ENCODE assay signal across 10 cellular contexts in genomic region chr3:192188218-192188835, GRCh38.
DNase-seq lines count a peak whose midpoint lies in the region; ATAC-seq, FAIRE-seq and TF ChIP-seq lines count a peak whose summit lies in the region.
"Had no signal": no experiment of that assay in that cellular context is flagged by ENCODE, and none has a peak within 500 bp of the region (broad histone marks: within the 10 kb centered on the region; RNA-seq: fewer than 3 reads in every experiment).

No MANE protein-coding gene starts in this region.

- peaks cover 1% of the 10 kb centered on the region for H3K27me3 Mint-ChIP-seq in activated CD4-positive, alpha-beta memory T cell treated with anti-CD3 and anti-CD28 coated beads, Interleukin-2, amount 10 ng/mL, durations not matched to agents 7 days and 5 days
- H3K27me3 Mint-ChIP-seq: naive thymus-derived CD4-positive, alpha-beta T cell had no signal

- no peaks in the 10 kb centered on the region for H3K9me3 ChIP-seq in cardiac muscle cell (ENCODE audit: low read depth)

- H3K27me3 ChIP-seq in cardiac muscle cell = no peaks in the 10 kb centered on the region

- POLR2A ChIA-PET in activated CD4-positive, alpha-beta memory T cell treated with anti-CD3 and anti-CD28 coated beads, Interleukin-2, amount 10 ng/mL, durations not matched to agents 7 days and 5 days (lab: Charles Lee) = no interaction called here

- H3K4me3 ChIP-seq in cardiac muscle cell = no peak overlapping the region

- DNase-seq in Caki2 (ENCODE audit: low read depth) (peak; percentile 25), GM19239 (ENCODE audit: insufficient read length, low spot score) (peak; percentile 28), NCI-H446 treated with DMSO at 0.1 percent for 48 hours (lab: John Stamatoyannopoulos, UW) (peak; percentile 72), cardiac muscle cell (ENCODE audit: low read depth in 1 of 2, low spot score in 1 of 2) (peak; percentile 67 to 78), AG08396 (ENCODE audit: low spot score) (no peak)
- peak; percentile 42 for DNase-seq in activated CD4-positive, alpha-beta memory T cell treated with anti-CD3 and anti-CD28 coated beads, Interleukin-2, amount 10 ng/mL, durations not matched to agents 7 days and 5 days
- DNase-seq in stimulated activated CD4-positive, alpha-beta T cell treated with anti-CD3 and anti-CD28 coated beads, Interleukin-12 subunit alpha, Interleukin-12 subunit beta, amount 100 ng/mL, for 48 hours (ENCODE audit: low read depth in 2 of 3, low spot score in 1 of 3) = peak; percentile 3 to 30 (median 16)

- no peak overlapping the region for H3K27ac ChIP-seq in cardiac muscle cell

- H3K9me3 Mint-ChIP-seq in activated CD4-positive, alpha-beta memory T cell treated with anti-CD3 and anti-CD28 coated beads, Interleukin-2, amount 10 ng/mL, durations not matched to agents 7 days and 5 days = no peaks in the 10 kb centered on the region
- H3K9me3 Mint-ChIP-seq: T-helper 1 cell treated with Interleukin-12 subunit alpha and Interleukin-12 subunit beta and Interleukin-4 antibody, amounts not matched to agents 30 μg/mL and 1 μg/mL, for 36 hours had no signal

- no peaks in the 10 kb centered on the region for H3K36me3 Mint-ChIP-seq in activated CD4-positive, alpha-beta memory T cell treated with anti-CD3 and anti-CD28 coated beads, Interleukin-2, amount 10 ng/mL, durations not matched to agents 7 days and 5 days (ENCODE audit: low read depth)
- H3K36me3 Mint-ChIP-seq: naive thymus-derived CD4-positive, alpha-beta T cell had no signal

- peaks cover 3% of the 10 kb centered on the region for H3K4me1 Mint-ChIP-seq in activated CD4-positive, alpha-beta memory T cell treated with anti-CD3 and anti-CD28 coated beads, Interleukin-2, amount 10 ng/mL, durations not matched to agents 7 days and 5 days

- H3K36me3 ChIP-seq in cardiac muscle cell = no peaks in the 10 kb centered on the region

- ATAC-seq in HG03097 (IDR thresholded peaks at IDR 0.05; ENCODE audit: low FRiP score, unreplicated experiment) = peak; percentile 92
- ATAC-seq: naive thymus-derived CD4-positive, alpha-beta T cell had no signal

- CTCF ChIA-PET in activated CD4-positive, alpha-beta memory T cell treated with anti-CD3 and anti-CD28 coated beads, Interleukin-2, amount 10 ng/mL, durations not matched to agents 7 days and 5 days (lab: Charles Lee) = interaction anchor here (0.8 to 4.3 kb wide), 3 partner anchors 10 to 256 kb away, joined by 3 to 42 read pairs (median 8); no protein-coding TSS in a partner anchor

- no peak overlapping the region for H3K27ac Mint-ChIP-seq in activated CD4-positive, alpha-beta memory T cell treated with anti-CD3 and anti-CD28 coated beads, Interleukin-2, amount 10 ng/mL, durations not matched to agents 7 days and 5 days
- H3K27ac Mint-ChIP-seq: naive thymus-derived CD4-positive, alpha-beta T cell; T-helper 1 cell treated with Interleukin-12 subunit alpha and Interleukin-12 subunit beta and Interleukin-4 antibody, amounts not matched to agents 30 μg/mL and 1 μg/mL, for 36 hours had no signal

- H3K4me1 ChIP-seq in cardiac muscle cell (ENCODE audit: low read depth) = no peaks in the 10 kb centered on the region

- FAIRE-seq in GM19239 (lab: Jason Lieb, UNC) = peak; percentile 91

- in situ Hi-C loops in Caki2 (cut with HindIII; ENCODE audit: low pct_unique_long_range_greater_than_20kb, low sequenced_read_pairs) = no loop called here

- peak; percentile 56 for TF ChIP-seq CTCF in cardiac muscle cell (IDR thresholded peaks at IDR 0.05; ENCODE audit: low read depth, low read length)

- no peak overlapping the region for H3K4me3 Mint-ChIP-seq in activated CD4-positive, alpha-beta memory T cell treated with anti-CD3 and anti-CD28 coated beads, Interleukin-2, amount 10 ng/mL, durations not matched to agents 7 days and 5 days
- H3K4me3 Mint-ChIP-seq: T-helper 1 cell treated with Interleukin-12 subunit alpha and Interleukin-12 subunit beta and Interleukin-4 antibody, amounts not matched to agents 30 μg/mL and 1 μg/mL, for 36 hours had no signal
